In genomic region chr18:864872-865273, GRCh38 we compare ENCODE assay signal across 8 cellular contexts. TPM values are rescaled to one million over a fixed set of nuclear protein-coding genes. Genes with fewer than 3 reads are reported as not detected.
A peak's percentile ranks its signal among the peaks of the same experiment; 100 is the strongest.
DNase-seq lines count a peak whose midpoint lies in the region; ATAC-seq, FAIRE-seq and TF ChIP-seq lines count a peak whose summit lies in the region.

No MANE protein-coding gene starts in this region.

- H2AFZ ChIP-seq in hepatocyte: no peak overlapping the region

- no peaks in the 10 kb centered on the region for H3K9me3 Mint-ChIP-seq in HFFc6
- no peaks in the 10 kb centered on the region for H3K9me3 Mint-ChIP-seq in T-helper 2 cell treated with Interferon-gamma antibody and Interleukin-4, amounts not matched to agents 5 μg/mL and 100 μg/mL, for 36 hours

- H3K36me3 Mint-ChIP-seq in HFFc6 (ENCODE audit: low read depth): no peaks in the 10 kb centered on the region
- H3K36me3 Mint-ChIP-seq in T-helper 2 cell treated with Interferon-gamma antibody and Interleukin-4, amounts not matched to agents 5 μg/mL and 100 μg/mL, for 36 hours (ENCODE audit: low read depth): no peaks in the 10 kb centered on the region

- no peak overlapping the region for H3K27ac ChIP-seq in ascending aorta
- no peak overlapping the region for H3K27ac ChIP-seq in hepatocyte
- no peak overlapping the region for H3K27ac ChIP-seq in small intestine (ENCODE audit: low read depth in 1 of 2, low read length in 1 of 2)

- peaks cover 14% of the 10 kb centered on the region for H3K4me1 Mint-ChIP-seq in HFFc6 (ENCODE audit: low read depth)
- peaks cover 2% of the 10 kb centered on the region for H3K4me1 Mint-ChIP-seq in T-helper 2 cell treated with Interferon-gamma antibody and Interleukin-4, amounts not matched to agents 5 μg/mL and 100 μg/mL, for 36 hours (ENCODE audit: low read depth)

- WGBS in hepatocyte (ENCODE audit: low lambda C conversion rate, missing lambda C conversion rate): 2% methylated on average over 15 of the region's 15 CpGs
- 0 to 1% (median 0%) methylated on average over 15 of the region's 15 CpGs for WGBS in small intestine, 3 donors

- peak; percentile 95 for TF ChIP-seq CTCF in HFFc6 (IDR thresholded peaks at IDR 0.05)
- peak; percentile 90 to 97 (median 96) for TF ChIP-seq CTCF in ascending aorta (IDR thresholded peaks at IDR 0.05)
- TF ChIP-seq CTCF in hepatocyte (IDR thresholded peaks at IDR 0.05; ENCODE audit: poor library complexity): peak; percentile 94

- intact Hi-C loops in ascending aorta (cut with DNase I): loop anchor here (2.0 to 10.0 kb wide), 3 partner anchors 98 to 1680 kb away; no protein-coding TSS in a partner anchor

- no peak overlapping the region for H3K27ac Mint-ChIP-seq in HFFc6
- H3K27ac Mint-ChIP-seq in T-helper 2 cell treated with Interferon-gamma antibody and Interleukin-4, amounts not matched to agents 5 μg/mL and 100 μg/mL, for 36 hours: no peak overlapping the region

- no peak overlapping the region for H3K4me3 ChIP-seq in ascending aorta
- H3K4me3 ChIP-seq in hepatocyte: no peak overlapping the region
- no peak overlapping the region for H3K4me3 ChIP-seq in small intestine (ENCODE audit: low read depth in 1 of 2, low read length in 2 of 2)

- H3K4me3 Mint-ChIP-seq in HFFc6: no peak overlapping the region
- H3K4me3 Mint-ChIP-seq in T-helper 2 cell treated with Interferon-gamma antibody and Interleukin-4, amounts not matched to agents 5 μg/mL and 100 μg/mL, for 36 hours: no peak overlapping the region

- no peak overlapping the region for H3K4me2 ChIP-seq in hepatocyte

- H3K4me1 ChIP-seq in ascending aorta: no peaks in the 10 kb centered on the region
- no peaks in the 10 kb centered on the region for H3K4me1 ChIP-seq in hepatocyte (ENCODE audit: insufficient read depth)
- no peaks in the 10 kb centered on the region for H3K4me1 ChIP-seq in small intestine (ENCODE audit: control insufficient read depth in 2 of 2, insufficient read depth in 1 of 2, low read depth in 1 of 2, low read length in 1 of 2)

- H3K27me3 ChIP-seq in ascending aorta: no peaks in the 10 kb centered on the region
- peaks cover 17% of the 10 kb centered on the region for H3K27me3 ChIP-seq in hepatocyte
- H3K27me3 ChIP-seq in small intestine (ENCODE audit: control insufficient read depth in 2 of 2, insufficient read depth in 2 of 2, low read length in 2 of 2): no peaks in the 10 kb centered on the region

- no peak for ATAC-seq in GM18870 (IDR thresholded peaks at IDR 0.05; ENCODE audit: unreplicated experiment)

- no peak for FAIRE-seq in small intestine (lab: Jason Lieb, UNC)

- H3K9me3 ChIP-seq in ascending aorta: no peaks in the 10 kb centered on the region
- no peaks in the 10 kb centered on the region for H3K9me3 ChIP-seq in hepatocyte (ENCODE audit: low read depth)
- no peaks in the 10 kb centered on the region for H3K9me3 ChIP-seq in small intestine (ENCODE audit: control insufficient read depth, low read depth)

- DNase-seq in GM04503 (ENCODE audit: low read depth) (peak; percentile 8), HFFc6 (peak; percentile 45), NCI-H1417 (lab: John Stamatoyannopoulos, UW) (peak; percentile 65 to 88 (median 79)), ascending aorta (ENCODE audit: low spot score in 2 of 2) (peak in 1 of 2 donors; percentile 79), hepatocyte (ENCODE audit: low spot score) (peak; percentile 85), small intestine (peak; percentile 64)
- peak; percentile 30 for DNase-seq in T-helper 2 cell treated with Interferon-gamma antibody and Interleukin-4, amounts not matched to agents 5 μg/mL and 100 μg/mL, for 36 hours (ENCODE audit: low spot score)

- H3K27me3 Mint-ChIP-seq in HFFc6 (ENCODE audit: insufficient read depth): peaks cover 22% of the 10 kb centered on the region
- peaks cover 29% of the 10 kb centered on the region for H3K27me3 Mint-ChIP-seq in T-helper 2 cell treated with Interferon-gamma antibody and Interleukin-4, amounts not matched to agents 5 μg/mL and 100 μg/mL, for 36 hours (ENCODE audit: low read depth)

- H4K20me1 ChIP-seq in hepatocyte (ENCODE audit: insufficient read depth, poor library complexity, severe bottlenecking): no peaks in the 10 kb centered on the region

- H3K36me3 ChIP-seq in ascending aorta (no peaks in the 10 kb centered on the region), hepatocyte (replicated peaks; ENCODE audit: insufficient read depth, low read depth) (no peaks in the 10 kb centered on the region), small intestine (ENCODE audit: control insufficient read depth in 2 of 2, insufficient read depth in 2 of 2, low read length in 2 of 2) (no peaks in the 10 kb centered on the region)

- no peaks in the 10 kb centered on the region for H3K9me2 ChIP-seq in hepatocyte (replicated peaks; ENCODE audit: insufficient read depth)

- H3K79me2 ChIP-seq in hepatocyte: no peaks in the 10 kb centered on the region

RNA-seq across cellular contexts. Expression of gene ADCYAP1, which starts 39.8 kb away (rescaled TPM):
- not detected for total RNA-seq in HFFc6 (2021; fragmentation: NEBNext Ultra II Directional; extraction: Animal tissue kit (Norgen Biotek cat#: 25700))
- total RNA-seq in ascending aorta (not detected), hepatocyte (0.40 and 1.7 TPM in 2 replicates)
- polyA plus RNA-seq in hepatocyte (0.31 and 0.40 TPM in 2 replicates), small intestine (under 1 TPM in 1 of 3 donors, not detected in 2; 0.66 TPM)

RNA-seq across cellular contexts. Expression of gene YES1, which starts 52.8 kb away (rescaled TPM):
- 10 to 100 TPM; 30.6 to 57.8 (median 46.5) TPM for total RNA-seq in HFFc6 (2021; fragmentation: NEBNext Ultra II Directional; extraction: Animal tissue kit (Norgen Biotek cat#: 25700))
- total RNA-seq in ascending aorta (30.5 TPM), hepatocyte (108 and 111 TPM in 2 replicates)
- polyA plus RNA-seq in hepatocyte (18.4 and 25.2 TPM in 2 replicates), small intestine (10 to 100 TPM; 35.9 to 42.7 (median 36.8) TPM)
